24 cellular contexts compared by ENCODE assay signal in the genomic region with DNA sequence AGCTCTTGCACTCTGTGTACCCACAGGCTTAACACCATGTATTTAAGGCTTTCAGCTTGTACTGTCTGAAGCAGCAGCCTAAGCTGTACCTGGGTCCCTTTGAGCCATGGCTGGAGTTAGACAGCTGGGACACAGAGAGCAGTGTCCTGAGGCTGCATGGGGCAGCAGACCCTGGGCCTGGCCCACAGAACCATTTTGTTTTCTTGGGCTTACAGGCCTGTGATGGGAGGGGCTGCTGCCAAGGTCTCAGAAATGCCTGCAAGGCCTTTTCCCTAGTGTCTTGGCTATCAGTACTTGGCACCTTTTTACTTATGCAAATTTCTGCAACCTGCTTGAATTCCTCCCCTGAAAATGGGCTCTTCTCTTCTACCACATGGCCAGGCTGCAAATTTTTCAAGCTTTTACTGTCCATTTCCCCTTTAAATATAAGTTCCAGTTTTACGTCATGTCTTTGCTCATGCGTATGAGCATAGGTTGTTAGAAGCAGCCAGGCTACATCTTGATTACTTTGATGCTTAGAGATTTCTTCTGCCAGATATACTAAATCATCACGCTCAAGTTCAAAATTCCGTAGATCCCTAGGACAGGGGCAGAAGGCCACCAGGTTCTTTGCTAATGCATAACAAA.
"Had no signal": no experiment of that assay in that cellular context is flagged by ENCODE, and none has a peak within 500 bp of the region (broad histone marks: within the 10 kb centered on the region; RNA-seq: fewer than 3 reads in every experiment).

No MANE protein-coding gene starts in this region.

- H3K9me3 ChIP-seq: neutrophil, pancreas, testis, uterus had no signal

- H3K27ac ChIP-seq: coronary artery, lower lobe of right lung, neutrophil, pancreas, testis, tibial artery, upper lobe of left lung, uterus had no signal

- ATAC-seq: left ventricle myocardium superior; natural killer cell treated with Interleukin-12 subunit alpha and Interleukin-12 subunit beta and Interleukin-15 and Interleukin-18, amount 100 ng/mL, for 72 hours; pancreas; sciatic nerve; stimulated activated naive CD8-positive, alpha-beta T cell treated with anti-CD3 and anti-CD28 coated beads, Interleukin-15, Interleukin-2, amounts not matched to agents 100 U/mL and 50 U/mL, for 24 hours had no signal

- H3K27ac Mint-ChIP-seq: memory B cell; naive B cell; natural killer cell treated with Interleukin-12 subunit alpha and Interleukin-12 subunit beta and Interleukin-15 and Interleukin-18, amount 100 ng/mL, for 72 hours had no signal

- H3K36me3 ChIP-seq: lower lobe of right lung, neutrophil, pancreas, tibial artery, upper lobe of left lung, uterus had no signal

- DNase-seq: dermis blood vessel endothelial cell; effector memory CD4-positive, alpha-beta T cell; left ventricle myocardium superior; lower lobe of right lung; naive B cell; pancreas; retina; stimulated activated CD4-positive, alpha-beta T cell treated with anti-CD3 and anti-CD28 coated beads, Interleukin-12 subunit alpha, Interleukin-12 subunit beta, amount 100 ng/mL, for 4 hours; stimulated activated CD4-positive, alpha-beta T cell treated with anti-CD3 and anti-CD28 coated beads, Interleukin-1b, Interleukin-23, amount 100 ng/mL, for 48 hours; stimulated activated CD4-positive, alpha-beta T cell treated with anti-CD3 and anti-CD28 coated beads, Interleukin-4, amount 100 ng/mL, for 1 hour; stimulated activated CD8-positive, alpha-beta memory T cell treated with anti-CD3 and anti-CD28 coated beads, Interleukin-4, amount 100 ng/mL, for 48 hours; stimulated activated naive CD8-positive, alpha-beta T cell treated with anti-CD3 and anti-CD28 coated beads, Interleukin-15, Interleukin-2, amounts not matched to agents 100 U/mL and 50 U/mL, for 24 hours; substantia nigra; testis; tibial artery; upper lobe of left lung; uterus had no signal

- H3K4me1 Mint-ChIP-seq: memory B cell, naive B cell, neural crest cell had no signal

- H3K27me3 Mint-ChIP-seq: naive B cell; natural killer cell treated with Interleukin-12 subunit alpha and Interleukin-12 subunit beta and Interleukin-15 and Interleukin-18, amount 100 ng/mL, for 72 hours had no signal

- H3K4me3 Mint-ChIP-seq: memory B cell; naive B cell; natural killer cell treated with Interleukin-12 subunit alpha and Interleukin-12 subunit beta and Interleukin-15 and Interleukin-18, amount 100 ng/mL, for 72 hours; neural crest cell had no signal

- H3K4me3 ChIP-seq: coronary artery, lower lobe of right lung, pancreas, smooth muscle cell, testis, tibial artery, upper lobe of left lung, uterus had no signal

- H3K27me3 ChIP-seq: neutrophil, pancreas, testis, tibial artery, upper lobe of left lung, uterus had no signal

- H3K4me1 ChIP-seq: pancreas, testis, upper lobe of left lung, uterus had no signal
